ENCODE assay signal across 1 cellular context in genomic region chr11:117457031-117457785, GRCh38.
TF ChIP-seq lines count a peak whose summit lies in the region.

No MANE protein-coding gene starts in this region.

TF ChIP-seq in GM12878, 131 proteins besides CTCF, POLR2A, EP300 and RAD21 (continued from another document):
- TF ChIP-seq PBX3 (IDR thresholded peaks at IDR 0.05; ENCODE audit: insufficient replicate concordance, low read depth, low read length) (no peak), DPF2 (IDR thresholded peaks at IDR 0.05) (no peak), RELA (IDR thresholded peaks at IDR 0.05; ENCODE audit: borderline replicate concordance, partially characterized antibody) (no peak), IRF5 (IDR thresholded peaks at IDR 0.05; ENCODE audit: borderline replicate concordance) (no peak), TARDBP (IDR thresholded peaks at IDR 0.05; ENCODE audit: borderline replicate concordance) (no peak), SMC3 (IDR thresholded peaks at IDR 0.05; ENCODE audit: borderline replicate concordance, low read length) (no peak), HCFC1 (IDR thresholded peaks at IDR 0.05; ENCODE audit: low read length) (no peak), CBFB (IDR thresholded peaks at IDR 0.05; ENCODE audit: low read depth) (no peak), RELB (IDR thresholded peaks at IDR 0.05; ENCODE audit: low read depth) (no peak), SIX5 (IDR thresholded peaks at IDR 0.05; ENCODE audit: low read depth, low read length, severe bottlenecking) (no peak), SMARCA5 (IDR thresholded peaks at IDR 0.05) (peak; percentile 65; the same call in 1 of the 2 replicates), ATF7 (IDR thresholded peaks at IDR 0.05; ENCODE audit: low read depth) (no peak)
